In genomic region chr4:165177725-165178666, GRCh38 we compare ENCODE assay signal across 15 cellular contexts. TPM values are rescaled to one million over a fixed set of nuclear protein-coding genes. Genes with fewer than 3 reads are reported as not detected.
A peak's percentile ranks its signal among the peaks of the same experiment; 100 is the strongest.
DNase-seq lines count a peak whose midpoint lies in the region; ATAC-seq, FAIRE-seq and TF ChIP-seq lines count a peak whose summit lies in the region.
"Had no signal": no experiment of that assay in that cellular context is flagged by ENCODE, and none has a peak within 500 bp of the region (broad histone marks: within the 10 kb centered on the region; RNA-seq: fewer than 3 reads in every experiment).

No MANE protein-coding gene starts in this region.

- H3K4me2 ChIP-seq in GM12878 (ENCODE audit: control insufficient read depth, insufficient read depth) = peak overlapping the region; percentile 73; the same call in 1 of the 2 replicates

- H3K9me3 ChIP-seq in GM12878 (replicated peaks; ENCODE audit: control insufficient read depth, insufficient read depth, low read length) (no peaks in the 10 kb centered on the region; the same call in 2 of the 3 replicates), esophagus squamous epithelium (no peaks in the 10 kb centered on the region)
- H3K9me3 ChIP-seq: BE2C had no signal

- no peak; a peak in 1 of 4 replicates for TF ChIP-seq EP300 in GM12878 (IDR thresholded peaks at IDR 0.05; ENCODE audit: borderline replicate concordance in 1 of 2, control insufficient read depth in 1 of 2, low read depth in 2 of 2, low read length in 2 of 2)

- H3K4me3 ChIP-seq in GM12878 (no peak overlapping the region), esophagus squamous epithelium (no peak overlapping the region)

- peaks cover 2% of the 10 kb centered on the region for H3K9me3 Mint-ChIP-seq in activated CD4-positive, alpha-beta T cell treated with anti-CD3 and anti-CD28 coated beads for 36 hours (ENCODE audit: low read depth)

- WGBS in GM12878 (ENCODE audit: insufficient coverage, insufficient replicate concordance, low lambda C conversion rate, missing lambda C conversion rate) = 23% methylated on average over 3 of the region's 3 CpGs
- WGBS in esophagus squamous epithelium, 2 donors = 68 to 70% methylated on average over 3 of the region's 3 CpGs

- DNase-seq in GM13976 (ENCODE audit: low spot score) = peak; percentile 30
- peak; percentile 11 for DNase-seq in GM12878 (ENCODE audit: low read depth, low spot score)
- DNase-seq in esophagus squamous epithelium (lab: John Stamatoyannopoulos, UW) = no peak
- DNase-seq in left cardiac atrium = no peak
- DNase-seq in T1000 (lab: John Stamatoyannopoulos, UW) = no peak
- no peak for DNase-seq in activated CD4-positive, alpha-beta T cell treated with anti-CD3 and anti-CD28 coated beads for 36 hours
- DNase-seq: BE2C; central memory CD4-positive, alpha-beta T cell; NCI-H2171 treated with DMSO at 0.1 percent for 48 hours; stimulated activated naive CD8-positive, alpha-beta T cell treated with anti-CD3 and anti-CD28 coated beads, Interleukin-15, Interleukin-2, amounts not matched to agents 100 U/mL and 50 U/mL, for 24 hours had no signal

- intact Hi-C loops in GM12878 (cut with micrococcal nuclease; ENCODE audit: unreplicated experiment) (no loop called here), esophagus squamous epithelium (cut with DNase I) (no loop called here), left cardiac atrium (cut with DNase I) (no loop called here)
- intact Hi-C loops in activated CD4-positive, alpha-beta T cell treated with anti-CD3 and anti-CD28 coated beads for 36 hours (cut with DNase I, micrococcal nuclease) = no loop called here

- POLR2A ChIA-PET in GM12878 (lab: Charles Lee) = interaction anchor here (0.7 to 1.5 kb wide), 2 partner anchors 28 to 31 kb away, joined by 3 to 9 read pairs; no protein-coding TSS in a partner anchor
- POLR2A ChIA-PET in activated CD4-positive, alpha-beta T cell treated with anti-CD3 and anti-CD28 coated beads for 36 hours (lab: Charles Lee) = no interaction called here

- SMC1A ChIA-PET in GM12878 (lab: Charles Lee; ENCODE audit: uncharacterized antibody, unreplicated experiment) = interaction anchor here (1.0 to 2.3 kb wide), 9 partner anchors 8 to 167 kb away, joined by 3 to 12 read pairs (median 3); partner anchors contain the start of gene MSMO1

- CTCF ChIA-PET in GM12878 (lab: Yijun Ruan, JAX) = interaction anchor here (0.6 to 1.4 kb wide), 5 partner anchors 25 to 173 kb away, joined by 3 to 4 read pairs (median 3); no protein-coding TSS in a partner anchor
- CTCF ChIA-PET in activated CD4-positive, alpha-beta T cell treated with anti-CD3 and anti-CD28 coated beads for 36 hours (lab: Charles Lee) = interaction anchor here (0.5 to 0.7 kb wide), 2 partner anchors 31 to 199 kb away, joined by 3 read pairs; no protein-coding TSS in a partner anchor

- no peaks in the 10 kb centered on the region for H4K20me1 ChIP-seq in GM12878 (ENCODE audit: control insufficient read depth, insufficient read depth)

- no peak overlapping the region for H3K27ac Mint-ChIP-seq in activated CD4-positive, alpha-beta T cell treated with anti-CD3 and anti-CD28 coated beads for 36 hours

- TF ChIP-seq POLR2A in GM12878 (IDR thresholded peaks at IDR 0.05; ENCODE audit: low read depth, low read length) (no peak), esophagus squamous epithelium (IDR thresholded peaks at IDR 0.05) (no peak)

- TF ChIP-seq CTCF in GM13976 (IDR thresholded peaks at IDR 0.05; ENCODE audit: borderline replicate concordance, control extremely low read depth, extremely low read depth, insufficient read depth, missing control alignments) = no peak
- TF ChIP-seq CTCF in GM12878 (IDR thresholded peaks at IDR 0.05 in 2 of 3, conservative IDR thresholded peaks at IDR 0.05 in 1 of 3; ENCODE audit: control insufficient read depth in 2 of 3, extremely low read depth in 1 of 3, insufficient read depth in 1 of 3, low read depth in 3 of 3, low read length in 3 of 3) = no peak
- no peak for TF ChIP-seq CTCF in esophagus squamous epithelium (IDR thresholded peaks at IDR 0.05)

- RAD21 ChIA-PET in GM12878 (lab: Charles Lee; ENCODE audit: unreplicated experiment) = interaction anchor here (0.6 to 1.5 kb wide), 7 partner anchors 8 to 165 kb away, joined by 3 to 7 read pairs (median 3); partner anchors contain the start of gene TMEM192

- H3K36me3 ChIP-seq in GM12878 (ENCODE audit: control insufficient read depth in 2 of 2, insufficient read depth in 2 of 2, low read length in 1 of 2) = no peaks in the 10 kb centered on the region
- H3K36me3 ChIP-seq in esophagus squamous epithelium = no peaks in the 10 kb centered on the region
- H3K36me3 ChIP-seq: BE2C had no signal

- no TSS peak for BruUV-seq in GM12878 (replicated peaks; lab: Mats Ljungman, UMichigan)

- H3K4me1 ChIP-seq in GM12878 (ENCODE audit: control insufficient read depth, insufficient read depth, low read length) (peaks cover 4% of the 10 kb centered on the region), esophagus squamous epithelium (no peaks in the 10 kb centered on the region)
- H3K4me1 ChIP-seq: BE2C had no signal

- H3K27me3 ChIP-seq in GM12878 (replicated peaks in 1 of 2; ENCODE audit: control insufficient read depth in 2 of 2, insufficient read depth in 2 of 2, low read length in 1 of 2) (no peaks in the 10 kb centered on the region), esophagus squamous epithelium (no peaks in the 10 kb centered on the region)
- H3K27me3 ChIP-seq: BE2C had no signal

- peaks cover 2% of the 10 kb centered on the region for H3K27me3 Mint-ChIP-seq in activated CD4-positive, alpha-beta T cell treated with anti-CD3 and anti-CD28 coated beads for 36 hours

- H2AFZ ChIP-seq in GM12878 (ENCODE audit: control insufficient read depth, low read depth, low read length) = peak overlapping the region; percentile 74

- H3K4me3 Mint-ChIP-seq in activated CD4-positive, alpha-beta T cell treated with anti-CD3 and anti-CD28 coated beads for 36 hours = no peak overlapping the region
- H3K4me3 Mint-ChIP-seq: neural crest cell had no signal

- in situ Hi-C loops in GM13976 (cut with MboI; ENCODE audit: low sequenced_read_pairs, unreplicated experiment) = no loop called here
- in situ Hi-C loops in GM12878 (cut with MboI) = no loop called here

- FAIRE-seq in GM12878 (lab: Jason Lieb, UNC) = no peak

- peak overlapping the region; percentile 26; the same call in 1 of the 2 replicates for H3K9ac ChIP-seq in GM12878 (ENCODE audit: control insufficient read depth, insufficient read depth, low read length)

- no peak for TF ChIP-seq RAD21 in GM12878 (IDR thresholded peaks at IDR 0.05; ENCODE audit: insufficient read depth, low read depth, low read length)

- no peaks in the 10 kb centered on the region for H3K79me2 ChIP-seq in GM12878 (ENCODE audit: control insufficient read depth, insufficient read depth, low read length)

- H3K27ac ChIP-seq in GM12878 (ENCODE audit: control insufficient read depth, insufficient read depth) = peak overlapping the region; percentile 42
- H3K27ac ChIP-seq in esophagus squamous epithelium = no peak overlapping the region
- H3K27ac ChIP-seq: VCaP had no signal

- ATAC-seq in GM19463 (IDR thresholded peaks at IDR 0.05; ENCODE audit: unreplicated experiment) = peak; percentile 82
- ATAC-seq in HG02885 (IDR thresholded peaks at IDR 0.05; ENCODE audit: poor library complexity, unreplicated experiment) = peak; percentile 76
- peak; percentile 94 for ATAC-seq in GM12878
- no peak for ATAC-seq in left cardiac atrium
- no peak for ATAC-seq in activated CD4-positive, alpha-beta T cell treated with anti-CD3 and anti-CD28 coated beads for 36 hours
- ATAC-seq: esophagus mucosa; stimulated activated naive CD8-positive, alpha-beta T cell treated with anti-CD3 and anti-CD28 coated beads, Interleukin-15, Interleukin-2, amounts not matched to agents 100 U/mL and 50 U/mL, for 24 hours had no signal

- peaks cover 2% of the 10 kb centered on the region for H3K36me3 Mint-ChIP-seq in activated CD4-positive, alpha-beta T cell treated with anti-CD3 and anti-CD28 coated beads for 36 hours (ENCODE audit: low read depth)

- no peaks in the 10 kb centered on the region for H3K4me1 Mint-ChIP-seq in activated CD4-positive, alpha-beta T cell treated with anti-CD3 and anti-CD28 coated beads for 36 hours
- H3K4me1 Mint-ChIP-seq: neural crest cell had no signal

TF ChIP-seq in GM12878, 131 proteins besides CTCF, POLR2A, EP300 and RAD21 (continues in another document):
- TF ChIP-seq DPF2 (IDR thresholded peaks at IDR 0.05) = peak; percentile 19; the same call in 1 of the 2 replicates
- peak; percentile 49; the same call in 1 of the 2 replicates for TF ChIP-seq IKZF1 (conservative IDR thresholded peaks at IDR 0.05)
- 0 out of 2 replicates have a peak, but pooled peaks have one; percentile 19 for TF ChIP-seq NFIC (IDR thresholded peaks at IDR 0.05; ENCODE audit: low read depth, low read length)
- no peak for TF ChIP-seq KDM1A (IDR thresholded peaks at IDR 0.05; ENCODE audit: borderline replicate concordance)
- TF ChIP-seq RUNX3 (IDR thresholded peaks at IDR 0.05; ENCODE audit: low read length) = peak; percentile 37; the same call in 1 of the 2 replicates
- TF ChIP-seq NBN (IDR thresholded peaks at IDR 0.05) = 0 out of 2 replicates have a peak, but pooled peaks have one; percentile 14
- no peak for TF ChIP-seq SREBF1 (IDR thresholded peaks at IDR 0.05; ENCODE audit: low read length)
- TF ChIP-seq ZNF207 (IDR thresholded peaks at IDR 0.05; ENCODE audit: borderline replicate concordance) = 0 out of 2 replicates have a peak, but pooled peaks have one; percentile 30
- TF ChIP-seq RFX5 (IDR thresholded peaks at IDR 0.05; ENCODE audit: low read depth, low read length) = no peak

RNA-seq across cellular contexts. Expression of gene KLHL2, which starts 29.4 kb away (rescaled TPM):
- 30.2 and 36.1 TPM in 2 replicates for total RNA-seq in GM12878 (2013; cell fraction: nucleolus; rRNA removed)
- 12.8 and 15.4 TPM in 2 replicates for total RNA-seq in GM12878 (2014; rRNA removed)
- 14.6 and 15.8 TPM in 2 replicates for total RNA-seq in GM12878 (2014; rRNA removed; fragmentation: Illumina TruSeq; extraction: Trizol)
- total RNA-seq in GM12878 (2021) = 15.6 and 18.9 TPM in 2 replicates
- polyA plus RNA-seq in GM12878 (2011; ENCODE audit: low read depth) = 8.8 TPM
- 22.8 and 31.2 TPM in 2 replicates for polyA plus RNA-seq in GM12878 (2011; rRNA removed)
- polyA plus RNA-seq in GM12878 (2011; cell fraction: cytosol; rRNA removed) = 8.3 and 9.6 TPM in 2 replicates
- polyA plus RNA-seq in GM12878 (2011; cell fraction: nucleus; rRNA removed) = 14.6 and 18.6 TPM in 2 replicates
- 9.3 and 13.2 TPM in 2 replicates for polyA plus RNA-seq in GM12878 (2012)
- polyA plus RNA-seq in GM12878 (2014; fragmentation: Illumina TruSeq; extraction: Trizol) = 12.9 and 19.2 TPM in 2 replicates
- polyA plus RNA-seq in GM12878 (2014; fragmentation: Nextera tagmentation; extraction: Ambion mirVana) = 1 to 10 TPM; 8.6 TPM
- polyA plus RNA-seq in GM12878 (2014; rRNA removed) = 12.4 and 17.5 TPM in 2 replicates
- polyA plus RNA-seq in GM12878 (2016; fragmentation: Nextera tagmentation; extraction: Ambion mirVana) = 10 to 100 TPM in 1 of 2 experiments, 1 to 10 TPM in 1; 4.8 to 12.0 TPM
- polyA minus RNA-seq in GM12878 (2011; rRNA and poly(A)+ RNA removed) = 11.7 and 19.6 TPM in 2 replicates
- 4.6 and 8.0 TPM in 2 replicates for polyA minus RNA-seq in GM12878 (2011; cell fraction: cytosol; rRNA and poly(A)+ RNA removed)
- 8.0 and 11.8 TPM in 2 replicates for polyA minus RNA-seq in GM12878 (2011; cell fraction: nucleus; rRNA and poly(A)+ RNA removed)
- 10 to 100 TPM; 25.6 to 44.3 (median 30.8) TPM for total RNA-seq in esophagus squamous epithelium
- 10 to 100 TPM; 11.0 to 14.3 TPM for total RNA-seq in left cardiac atrium
- 10 to 100 TPM; 20.9 to 22.1 TPM for total RNA-seq in activated CD4-positive, alpha-beta T cell treated with anti-CD3 and anti-CD28 coated beads for 36 hours

Comparison
In these comparisons a context has a peak if more than half of its experiments do, and no peak if none do; other contexts are left out.
1. DNase-seq: peak in GM13976 (single experiment) and GM12878 (single experiment); none in esophagus squamous epithelium (single experiment), left cardiac atrium (single experiment), T1000 (single experiment) and activated CD4-positive, alpha-beta T cell treated with anti-CD3 and anti-CD28 coated beads for 36 hours (single experiment).
2. ATAC-seq: peak in GM19463 (single experiment), HG02885 (single experiment) and GM12878 (single experiment); none in left cardiac atrium (0 of 2) and activated CD4-positive, alpha-beta T cell treated with anti-CD3 and anti-CD28 coated beads for 36 hours (single experiment).